Comparison of ENCODE assay signal across 14 cellular contexts in genomic region chr6:3727593-3728108, GRCh38. TPM values are rescaled to one million over a fixed set of nuclear protein-coding genes. Genes with fewer than 3 reads are reported as not detected.
A peak's percentile ranks its signal among the peaks of the same experiment; 100 is the strongest.
DNase-seq lines count a peak whose midpoint lies in the region; ATAC-seq and TF ChIP-seq lines count a peak whose summit lies in the region.
"Had no signal": no experiment of that assay in that cellular context is flagged by ENCODE, and none has a peak within 500 bp of the region (broad histone marks: within the 10 kb centered on the region; RNA-seq: fewer than 3 reads in every experiment).

No MANE protein-coding gene starts in this region.

- no peaks in the 10 kb centered on the region for H3F3A ChIP-seq in neural progenitor cell (ENCODE audit: low read depth)

- no peaks in the 10 kb centered on the region for H3K9me3 Mint-ChIP-seq in activated T-helper 17 cell treated with anti-CD3 and anti-CD28 coated beads, Interleukin-2, amount 50 U/mL, for 72 hours
- no peaks in the 10 kb centered on the region for H3K9me3 Mint-ChIP-seq in neural progenitor cell
- no peaks in the 10 kb centered on the region for H3K9me3 Mint-ChIP-seq in CD8-positive, alpha-beta T cell
- H3K9me3 Mint-ChIP-seq: GM23338 had no signal

- no peak for TF ChIP-seq POLR2A in vagina (IDR thresholded peaks at IDR 0.05)

- no peak overlapping the region for H3K4me3 ChIP-seq in neural progenitor cell
- H3K4me3 ChIP-seq in tibial artery = no peak overlapping the region
- H3K4me3 ChIP-seq in CD8-positive, alpha-beta T cell (ENCODE audit: low read depth, low read length) = no peak overlapping the region
- no peak overlapping the region for H3K4me3 ChIP-seq in vagina
- H3K4me3 ChIP-seq: A549, GM23338 had no signal

- no peaks in the 10 kb centered on the region for H3K27me3 Mint-ChIP-seq in activated T-helper 17 cell treated with anti-CD3 and anti-CD28 coated beads, Interleukin-2, amount 50 U/mL, for 72 hours
- peaks cover 2% of the 10 kb centered on the region for H3K27me3 Mint-ChIP-seq in neural progenitor cell (ENCODE audit: insufficient read depth, low read depth)
- H3K27me3 Mint-ChIP-seq in CD8-positive, alpha-beta T cell (ENCODE audit: low read depth) = peaks cover 3% of the 10 kb centered on the region

- H3K36me3 ChIP-seq in neural progenitor cell = no peaks in the 10 kb centered on the region
- H3K36me3 ChIP-seq in tibial artery = peaks cover 19 to 75% (median 66%) of the 10 kb centered on the region in 3 donors
- no peaks in the 10 kb centered on the region for H3K36me3 ChIP-seq in CD8-positive, alpha-beta T cell (ENCODE audit: insufficient read depth, low read length)
- H3K36me3 ChIP-seq in vagina = peaks cover 0 to 43% of the 10 kb centered on the region in 2 donors

- DNase-seq in dermis blood vessel endothelial cell = peak; percentile 11
- DNase-seq in neural progenitor cell (ENCODE audit: low spot score) = no peak
- DNase-seq in tibial artery = peak in 1 of 2 donors; percentile 39
- DNase-seq in CD8-positive, alpha-beta T cell = no peak
- no peak for DNase-seq in vagina (ENCODE audit: extremely low spot score in 2 of 2)
- DNase-seq: DMS53, GF-D8, H7, KBM-7 had no signal

- H3K4me2 ChIP-seq in neural progenitor cell = no peak overlapping the region
- H3K4me2 ChIP-seq: A549, GM23338 had no signal

- TF ChIP-seq CTCF in neural progenitor cell (IDR thresholded peaks at IDR 0.05) (no peak), tibial artery (IDR thresholded peaks at IDR 0.05) (no peak), vagina (IDR thresholded peaks at IDR 0.05) (no peak)
- no peak for TF ChIP-seq CTCF in CD8-positive, alpha-beta T cell (IDR thresholded peaks at IDR 0.05)

- H3K4me3 Mint-ChIP-seq in activated T-helper 17 cell treated with anti-CD3 and anti-CD28 coated beads, Interleukin-2, amount 50 U/mL, for 72 hours = no peak overlapping the region
- no peak overlapping the region for H3K4me3 Mint-ChIP-seq in neural progenitor cell
- H3K4me3 Mint-ChIP-seq in CD8-positive, alpha-beta T cell = no peak overlapping the region
- H3K4me3 Mint-ChIP-seq: GM23338 had no signal

- no peaks in the 10 kb centered on the region for H3K79me2 ChIP-seq in neural progenitor cell (ENCODE audit: low read depth)

- H4K20me1 ChIP-seq in neural progenitor cell (ENCODE audit: low read depth) = no peaks in the 10 kb centered on the region

- H3K27ac Mint-ChIP-seq in activated T-helper 17 cell treated with anti-CD3 and anti-CD28 coated beads, Interleukin-2, amount 50 U/mL, for 72 hours = peak overlapping the region; percentile 15
- H3K27ac Mint-ChIP-seq in neural progenitor cell = peak overlapping the region; percentile 70
- no peak overlapping the region for H3K27ac Mint-ChIP-seq in CD8-positive, alpha-beta T cell
- H3K27ac Mint-ChIP-seq: GM23338 had no signal

- no peak overlapping the region for H3K9ac ChIP-seq in neural progenitor cell

- H3K27ac ChIP-seq in neural progenitor cell (no peak overlapping the region), tibial artery (peak overlapping the region; percentile 64 to 75), vagina (no peak overlapping the region)
- H3K27ac ChIP-seq in CD8-positive, alpha-beta T cell (ENCODE audit: low read depth, low read length) = no peak overlapping the region
- H3K27ac ChIP-seq: A549 had no signal

- CTCF ChIA-PET in CD8-positive, alpha-beta T cell (lab: Charles Lee) = interaction anchor here (1.1 to 3.0 kb wide), 3 partner anchors 13 to 448 kb away, joined by 3 to 27 read pairs (median 4); no protein-coding TSS in a partner anchor

- H3K4me1 Mint-ChIP-seq in activated T-helper 17 cell treated with anti-CD3 and anti-CD28 coated beads, Interleukin-2, amount 50 U/mL, for 72 hours = peaks cover 9% of the 10 kb centered on the region
- peaks cover 38% of the 10 kb centered on the region for H3K4me1 Mint-ChIP-seq in neural progenitor cell
- H3K4me1 Mint-ChIP-seq in CD8-positive, alpha-beta T cell (ENCODE audit: low read depth) = peaks cover 2% of the 10 kb centered on the region

- POLR2A ChIA-PET in CD8-positive, alpha-beta T cell (lab: Charles Lee) = interaction anchor here (0.6 kb wide), 1 partner anchor 1506 kb away, joined by 3 read pairs; no protein-coding TSS in a partner anchor

- no peak for ATAC-seq in activated T-helper 17 cell treated with anti-CD3 and anti-CD28 coated beads, Interleukin-2, amount 50 U/mL, for 72 hours (replicated peaks)
- ATAC-seq in HG02981 (IDR thresholded peaks at IDR 0.05; ENCODE audit: unreplicated experiment) (no peak), HG02623 (IDR thresholded peaks at IDR 0.05; ENCODE audit: unreplicated experiment) (no peak)
- no peak for ATAC-seq in CD8-positive, alpha-beta T cell
- ATAC-seq: A549, GM23338 had no signal

- H3K36me3 Mint-ChIP-seq in activated T-helper 17 cell treated with anti-CD3 and anti-CD28 coated beads, Interleukin-2, amount 50 U/mL, for 72 hours (ENCODE audit: low read depth) = peaks cover 34% of the 10 kb centered on the region
- peaks cover 4% of the 10 kb centered on the region for H3K36me3 Mint-ChIP-seq in neural progenitor cell
- no peaks in the 10 kb centered on the region for H3K36me3 Mint-ChIP-seq in CD8-positive, alpha-beta T cell

- intact Hi-C loops in tibial artery (cut with DNase I; ENCODE audit: low total_unique reads) (loop anchor here (5.0 kb wide), 1 partner anchor 270 kb away; the partner anchor contains the start of gene SLC22A23), vagina (cut with DNase I) (loop anchor here (1.0 kb wide), 1 partner anchor 32 kb away; no protein-coding TSS in a partner anchor)
- intact Hi-C loops in CD8-positive, alpha-beta T cell (cut with DNase I, micrococcal nuclease) = no loop called here

- H3K4me1 ChIP-seq in neural progenitor cell (no peaks in the 10 kb centered on the region), tibial artery (peaks cover 0 to 100% (median 82%) of the 10 kb centered on the region in 4 donors), vagina (peaks cover 43% of the 10 kb centered on the region)
- no peaks in the 10 kb centered on the region for H3K4me1 ChIP-seq in CD8-positive, alpha-beta T cell (ENCODE audit: insufficient read depth, low read length)
- H3K4me1 ChIP-seq: A549 had no signal

- no peak overlapping the region for H2AFZ ChIP-seq in neural progenitor cell (replicated peaks)
- H2AFZ ChIP-seq: GM23338 had no signal

- H3K9me3 ChIP-seq in neural progenitor cell (ENCODE audit: low read depth) (no peaks in the 10 kb centered on the region), tibial artery (no peaks in the 10 kb centered on the region), vagina (no peaks in the 10 kb centered on the region)
- no peaks in the 10 kb centered on the region for H3K9me3 ChIP-seq in CD8-positive, alpha-beta T cell (ENCODE audit: low read length)
- H3K9me3 ChIP-seq: A549 had no signal

- H3K27me3 ChIP-seq in neural progenitor cell (no peaks in the 10 kb centered on the region), tibial artery (no peaks in the 10 kb centered on the region), vagina (no peaks in the 10 kb centered on the region)
- no peaks in the 10 kb centered on the region for H3K27me3 ChIP-seq in CD8-positive, alpha-beta T cell (ENCODE audit: insufficient read depth, low read length)

RNA-seq across cellular contexts. Expression of gene PXDC1, which starts 23.9 kb away (rescaled TPM):
- 1 to 10 TPM; 5.5 to 8.3 TPM for total RNA-seq in activated T-helper 17 cell treated with anti-CD3 and anti-CD28 coated beads, Interleukin-2, amount 50 U/mL, for 72 hours
- total RNA-seq in dermis blood vessel endothelial cell = 61.5 and 135 TPM in 2 replicates
- total RNA-seq in neural progenitor cell (ENCODE audit: low replicate concordance) = 1.5 and 2.0 TPM in 2 replicates
- total RNA-seq in CD8-positive, alpha-beta T cell = under 1 TPM; 0.35 to 0.44 TPM
- 75.9 TPM for total RNA-seq in vagina

Comparison
In these comparisons a context has a peak if more than half of its experiments do, and no peak if none do; other contexts are left out.
1. H3K27ac ChIP-seq: peak in tibial artery (2 of 2); none in neural progenitor cell (single experiment), CD8-positive, alpha-beta T cell (single experiment) and vagina (single experiment).
2. intact Hi-C loops: an anchor here in tibial artery (5.0 kb wide) and vagina (1.0 kb wide); none called in CD8-positive, alpha-beta T cell.